1 cellular context compared by ENCODE assay signal in genomic region chr3:141312359-141313090, GRCh38.
TF ChIP-seq lines count a peak whose summit lies in the region.

No MANE protein-coding gene starts in this region.

TF ChIP-seq in HCT116, 20 proteins besides CTCF, POLR2A, EP300 and RAD21 (continued from another document):
- TF ChIP-seq REST (IDR thresholded peaks at IDR 0.05; ENCODE audit: low read depth), result no peak
- no peak for TF ChIP-seq CBX3 (IDR thresholded peaks at IDR 0.05; ENCODE audit: low read depth)
- no peak for TF ChIP-seq FOSL1 (IDR thresholded peaks at IDR 0.05; ENCODE audit: low read depth)
- no peak for TF ChIP-seq MAX (IDR thresholded peaks at IDR 0.05)
- TF ChIP-seq SRF (IDR thresholded peaks at IDR 0.05; ENCODE audit: low read depth), result no peak
TF ChIP-seq in HCT116: peak in this region for 0.
